Comparison of ENCODE assay signal across 27 cellular contexts in the genomic region with DNA sequence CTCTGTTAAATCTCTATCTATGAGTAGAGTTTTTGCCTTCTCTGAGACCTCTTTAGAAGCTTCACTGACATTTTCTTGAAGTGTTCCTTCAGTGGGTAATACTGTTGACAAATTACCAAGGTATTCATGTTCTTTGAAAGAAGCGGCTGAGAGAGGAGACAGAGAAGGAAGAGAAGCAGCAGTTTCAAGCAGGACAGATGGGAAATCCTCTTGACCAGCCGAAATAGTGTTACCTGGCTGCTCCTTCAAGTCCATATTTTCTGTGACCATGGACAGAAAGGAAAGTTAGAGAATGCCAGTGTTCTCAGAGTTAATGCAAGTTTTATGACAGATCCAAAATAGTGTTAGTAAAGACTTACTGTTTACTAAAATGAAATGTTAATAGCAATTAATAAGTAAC.
"Had no signal": no experiment of that assay in that cellular context is flagged by ENCODE, and none has a peak within 500 bp of the region (broad histone marks: within the 10 kb centered on the region; RNA-seq: fewer than 3 reads in every experiment).

No MANE protein-coding gene starts in this region.

- H3K9me3 ChIP-seq: colonic mucosa, gastroesophageal sphincter, right atrium auricular region, transverse colon had no signal

- ATAC-seq: activated CD4-positive, alpha-beta T cell treated with anti-CD3 and anti-CD28 coated beads for 36 hours; activated CD8-positive, alpha-beta memory T cell treated with anti-CD3 and anti-CD28 coated beads, Interleukin-2, amount 10 ng/mL, durations not matched to agents 7 days and 5 days; activated CD8-positive, alpha-beta T cell treated with anti-CD3 and anti-CD28 coated beads, Interleukin-2, amount 10 ng/mL, durations not matched to agents 7 days and 5 days; activated naive CD8-positive, alpha-beta T cell treated with anti-CD3 and anti-CD28 coated beads, Interleukin-2, amount 50 U/mL, for 24 hours; gastroesophageal sphincter; left colon; naive thymus-derived CD4-positive, alpha-beta T cell; stimulated activated effector memory CD8-positive, alpha-beta T cell treated with anti-CD3 and anti-CD28 coated beads, Interleukin-12 subunit alpha, Interleukin-12 subunit beta, amount 100 ng/mL, for 72 hours; stimulated activated naive CD8-positive, alpha-beta T cell treated with anti-CD3 and anti-CD28 coated beads, Interleukin-15, amount 100 ng/mL, for 72 hours had no signal

- H3K27ac ChIP-seq: colonic mucosa, parathyroid adenoma, right atrium auricular region had no signal

- DNase-seq: activated CD4-positive, alpha-beta T cell treated with anti-CD3 and anti-CD28 coated beads for 36 hours; activated CD4-positive, CD25-positive, alpha-beta regulatory T cell; activated CD8-positive, alpha-beta memory T cell treated with anti-CD3 and anti-CD28 coated beads, Interleukin-2, amount 10 ng/mL, durations not matched to agents 7 days and 5 days; activated CD8-positive, alpha-beta T cell treated with anti-CD3 and anti-CD28 coated beads, Interleukin-2, amount 10 ng/mL, durations not matched to agents 7 days and 5 days; activated naive CD8-positive, alpha-beta T cell treated with anti-CD3 and anti-CD28 coated beads, Interleukin-2, amount 50 U/mL, for 24 hours; activated T-cell treated with anti-CD3 and anti-CD28 coated beads, Interleukin-2, amount 50 U/mL, for 48 hours; cerebellar nuclear complex; colonic mucosa; effector memory CD4-positive, alpha-beta T cell; erythroblast; head of caudate nucleus; hypothalamus; immature natural killer cell; kidney; left colon; mammary epithelial cell; midbrain; naive thymus-derived CD4-positive, alpha-beta T cell; occipital lobe; stimulated activated CD4-positive, alpha-beta T cell treated with anti-CD3 and anti-CD28 coated beads, Interleukin-4, amount 100 ng/mL, for 1 hour; stimulated activated naive CD8-positive, alpha-beta T cell treated with anti-CD3 and anti-CD28 coated beads, Interleukin-15, amount 100 ng/mL, for 72 hours; transverse colon had no signal

- H3K4me1 ChIP-seq: colonic mucosa, parathyroid adenoma had no signal

- H3K9ac ChIP-seq: parathyroid adenoma had no signal

- H3K36me3 ChIP-seq: colonic mucosa, gastroesophageal sphincter, right atrium auricular region, transverse colon had no signal

- FAIRE-seq: bronchial epithelial cell, kidney had no signal

- H3K27me3 ChIP-seq: colonic mucosa, gastroesophageal sphincter, right atrium auricular region, transverse colon had no signal

- H3K4me3 ChIP-seq: colonic mucosa, gastroesophageal sphincter, right atrium auricular region, transverse colon had no signal

- H2AFZ ChIP-seq: parathyroid adenoma had no signal
